ENCODE assay signal across 23 cellular contexts in genomic region chr20:64166712-64167615, GRCh38. TPM values are rescaled to one million over a fixed set of nuclear protein-coding genes. Genes with fewer than 3 reads are reported as not detected.
A peak's percentile ranks its signal among the peaks of the same experiment; 100 is the strongest.
DNase-seq lines count a peak whose midpoint lies in the region; ATAC-seq and TF ChIP-seq lines count a peak whose summit lies in the region.
"Had no signal": no experiment of that assay in that cellular context is flagged by ENCODE, and none has a peak within 500 bp of the region (broad histone marks: within the 10 kb centered on the region; RNA-seq: fewer than 3 reads in every experiment).

No MANE protein-coding gene starts in this region.

- POLR2A ChIA-PET in Panc1 (lab: Charles Lee), result no interaction called here

- H3K4me1 ChIP-seq in GM23338 (ENCODE audit: insufficient read depth) (peaks cover 29% of the 10 kb centered on the region), Panc1 (ENCODE audit: control insufficient read depth, insufficient read depth, low read length) (no peaks in the 10 kb centered on the region)
- H3K4me1 ChIP-seq: body of pancreas, Peyer's patch had no signal

- H3F3A ChIP-seq in GM23338 (replicated peaks; ENCODE audit: low read depth), result no peaks in the 10 kb centered on the region

- H3K9me2 ChIP-seq in GM23338 (ENCODE audit: insufficient read depth), result no peaks in the 10 kb centered on the region

- H3K36me3 ChIP-seq in GM23338 (ENCODE audit: insufficient read depth), result no peaks in the 10 kb centered on the region
- H3K36me3 ChIP-seq in Panc1 (ENCODE audit: control insufficient read depth, insufficient read depth, low read length), result no peaks in the 10 kb centered on the region
- H3K36me3 ChIP-seq: Peyer's patch had no signal

- H3K27me3 ChIP-seq in GM23338 (ENCODE audit: insufficient read depth) (peaks cover 13% of the 10 kb centered on the region), Panc1 (ENCODE audit: control insufficient read depth, insufficient read depth, low read length) (peaks cover 10% of the 10 kb centered on the region)
- H3K27me3 ChIP-seq: body of pancreas, Peyer's patch had no signal

- TF ChIP-seq CTCF in GM23338 (conservative IDR thresholded peaks at IDR 0.05; ENCODE audit: low read depth in 2 of 2), result no peak
- TF ChIP-seq CTCF in Panc1 (IDR thresholded peaks at IDR 0.05), result no peak
- TF ChIP-seq CTCF in nephron progenitor cell (IDR thresholded peaks at IDR 0.05), result no peak
- no peak for TF ChIP-seq CTCF in omental fat pad (IDR thresholded peaks at IDR 0.05)

- H3K27me3 Mint-ChIP-seq in GM23338 (ENCODE audit: insufficient read depth, low read depth, poor library complexity), result peaks cover 13% of the 10 kb centered on the region
- H3K27me3 Mint-ChIP-seq in nephron progenitor cell (ENCODE audit: low read depth, poor library complexity), result peaks cover 69% of the 10 kb centered on the region

- H3K36me3 Mint-ChIP-seq in GM23338 (ENCODE audit: low read depth) (no peaks in the 10 kb centered on the region), nephron progenitor cell (ENCODE audit: low read depth) (no peaks in the 10 kb centered on the region)
- H3K36me3 Mint-ChIP-seq: activated naive CD4-positive, alpha-beta T cell treated with anti-CD3 and anti-CD28 coated beads, Interleukin-2, amount 10 ng/mL, durations not matched to agents 7 days and 5 days had no signal

- H3K9me3 ChIP-seq in Panc1 (ENCODE audit: control insufficient read depth, insufficient read depth, low read depth, low read length), result no peaks in the 10 kb centered on the region
- H3K9me3 ChIP-seq: body of pancreas, Peyer's patch had no signal

- H3K4me3 ChIP-seq in GM23338 (no peak overlapping the region), Panc1 (ENCODE audit: low read depth in 2 of 2, low read length in 2 of 2) (no peak overlapping the region)
- H3K4me3 ChIP-seq: body of pancreas, lung, Peyer's patch, SK-N-MC had no signal

- ATAC-seq in GM23338, result peak; percentile 43
- ATAC-seq in Panc1, result peak; percentile 32; the same call in 1 of the 2 replicates
- ATAC-seq in omental fat pad (ENCODE audit: low FRiP score), result no peak
- ATAC-seq: activated T-cell treated with anti-CD3 and anti-CD28 coated beads, Interleukin-2, amount 50 U/mL, for 4 hours; body of pancreas; sciatic nerve had no signal

- no TSS peak for BruUV-seq in Panc1 (replicated peaks; lab: Mats Ljungman, UMichigan)

- no peaks in the 10 kb centered on the region for H3K79me2 ChIP-seq in GM23338 (replicated peaks; ENCODE audit: insufficient read depth)

- H3K4me2 ChIP-seq in GM23338, result no peak overlapping the region

- intact Hi-C loops in Panc1 (cut with micrococcal nuclease; ENCODE audit: unreplicated experiment), result no loop called here

- in situ Hi-C loops in Panc1 (cut with HindIII; ENCODE audit: low pct_unique_long_range_greater_than_20kb, low sequenced_read_pairs), result no loop called here

- H3K4me1 Mint-ChIP-seq in GM23338 (peaks cover 42% of the 10 kb centered on the region), nephron progenitor cell (peaks cover 16% of the 10 kb centered on the region)
- H3K4me1 Mint-ChIP-seq: activated naive CD4-positive, alpha-beta T cell treated with anti-CD3 and anti-CD28 coated beads, Interleukin-2, amount 10 ng/mL, durations not matched to agents 7 days and 5 days had no signal

- CTCF ChIA-PET in Panc1 (lab: Charles Lee), result no interaction called here

- H3K27ac Mint-ChIP-seq in GM23338, result no peak overlapping the region
- H3K27ac Mint-ChIP-seq in nephron progenitor cell, result no peak overlapping the region
- H3K27ac Mint-ChIP-seq: activated naive CD4-positive, alpha-beta T cell treated with anti-CD3 and anti-CD28 coated beads, Interleukin-2, amount 10 ng/mL, durations not matched to agents 7 days and 5 days; B cell had no signal

- H2AFZ ChIP-seq in GM23338, result no peak overlapping the region

- H4K20me1 ChIP-seq in GM23338 (replicated peaks; ENCODE audit: insufficient read depth), result no peaks in the 10 kb centered on the region; the same call in 1 of the 2 replicates

- DNase-seq in GM23338 (ENCODE audit: low spot score) (no peak), Panc1 (ENCODE audit: low read depth, low spot score) (no peak), ecto neural progenitor cell (ENCODE audit: low spot score) (peak; percentile 66), nephron progenitor cell (peak; percentile 51), AML-193 (lab: John Stamatoyannopoulos, UW) (no peak), NCI-H2107 treated with DMSO at 0.1 percent for 48 hours (lab: John Stamatoyannopoulos, UW; ENCODE audit: unreplicated experiment) (no peak), omental fat pad (ENCODE audit: low spot score) (no peak), SW 1271 (lab: John Stamatoyannopoulos, UW) (no peak)
- DNase-seq: activated CD4-positive, CD25-positive, alpha-beta regulatory T cell treated with anti-CD3 and anti-CD28 coated beads, Interleukin-2, amount 50 U/mL, for 72 hours; activated naive CD4-positive, alpha-beta T cell treated with anti-CD3 and anti-CD28 coated beads, Interleukin-2, amount 10 ng/mL, durations not matched to agents 7 days and 5 days; activated T-cell treated with anti-CD3 and anti-CD28 coated beads, Interleukin-2, amount 50 U/mL, for 4 hours; body of pancreas; MM.1S; NCI-H226; Peyer's patch; T-helper 9 cell had no signal

- no peak overlapping the region for H3K4me3 Mint-ChIP-seq in GM23338
- H3K4me3 Mint-ChIP-seq in nephron progenitor cell, result no peak overlapping the region
- H3K4me3 Mint-ChIP-seq: activated naive CD4-positive, alpha-beta T cell treated with anti-CD3 and anti-CD28 coated beads, Interleukin-2, amount 10 ng/mL, durations not matched to agents 7 days and 5 days; activated T-cell treated with anti-CD3 and anti-CD28 coated beads, Interleukin-2, amount 50 U/mL, for 4 hours; B cell had no signal

- H3K9me3 Mint-ChIP-seq in GM23338, result no peaks in the 10 kb centered on the region
- no peaks in the 10 kb centered on the region for H3K9me3 Mint-ChIP-seq in nephron progenitor cell
- H3K9me3 Mint-ChIP-seq: activated naive CD4-positive, alpha-beta T cell treated with anti-CD3 and anti-CD28 coated beads, Interleukin-2, amount 10 ng/mL, durations not matched to agents 7 days and 5 days; activated T-cell treated with anti-CD3 and anti-CD28 coated beads, Interleukin-2, amount 50 U/mL, for 4 hours had no signal

- H3K27ac ChIP-seq in GM23338 (ENCODE audit: low read depth), result no peak overlapping the region
- no peak overlapping the region for H3K27ac ChIP-seq in Panc1 (ENCODE audit: low read length)
- H3K27ac ChIP-seq: body of pancreas, HL-60, Peyer's patch, SK-N-MC had no signal

TF ChIP-seq in GM23338, 12 proteins besides CTCF, POLR2A, EP300 and RAD21:
- TF ChIP-seq JUNB (IDR thresholded peaks at IDR 0.05; ENCODE audit: unreplicated experiment) (no peak), REST (IDR thresholded peaks at IDR 0.05; ENCODE audit: unreplicated experiment) (peak; percentile 75)
TF ChIP-seq in GM23338: peak in this region for 1.

RNA-seq across cellular contexts. Expression of gene MYT1, which starts 2.7 kb away (rescaled TPM):
- total RNA-seq in GM23338 (2014; rRNA removed; shearing (Covaris generic)), result 0.83 and 1.6 TPM in 2 replicates
- 1.1 and 1.6 TPM in 2 replicates for polyA plus RNA-seq in GM23338 (2016; fragmentation: Nextera tagmentation; extraction: Ambion mirVana)
- total RNA-seq in Panc1 (2021; ENCODE audit: unreplicated experiment) (0.41 TPM), omental fat pad (not detected)
- polyA plus RNA-seq in Panc1 (2012; ENCODE audit: insufficient read length), result 0.48 TPM
- total RNA-seq: activated T-cell treated with anti-CD3 and anti-CD28 coated beads, Interleukin-2, amount 50 U/mL, for 4 hours; osteocyte; sciatic nerve had no signal

RNA-seq across cellular contexts. Expression of gene NPBWR2, which starts 59.6 kb away (rescaled TPM):
- not detected in 2 replicates for total RNA-seq in GM23338 (2014; rRNA removed; shearing (Covaris generic))
- not detected in 2 replicates for polyA plus RNA-seq in GM23338 (2016; fragmentation: Nextera tagmentation; extraction: Ambion mirVana)
- not detected for total RNA-seq in Panc1 (2021; ENCODE audit: unreplicated experiment)
- not detected for polyA plus RNA-seq in Panc1 (2012; ENCODE audit: insufficient read length)
- total RNA-seq in omental fat pad, result not detected
- total RNA-seq: activated T-cell treated with anti-CD3 and anti-CD28 coated beads, Interleukin-2, amount 50 U/mL, for 4 hours; B cell; body of pancreas; lung; osteocyte; Peyer's patch; sciatic nerve; urinary bladder had no signal
- polyA plus RNA-seq: lung, urinary bladder had no signal

Comparison
In these comparisons a context has a peak if more than half of its experiments do, and no peak if none do; other contexts are left out.
1. DNase-seq: peak in ecto neural progenitor cell (single experiment) and nephron progenitor cell (single experiment); none in GM23338 (single experiment), Panc1 (single experiment), AML-193 (0 of 2), NCI-H2107 treated with DMSO at 0.1 percent for 48 hours (single experiment), omental fat pad (single experiment) and SW 1271 (0 of 2).